21 cellular contexts compared by ENCODE assay signal in genomic region chr13:106517151-106517847, GRCh38. TPM values are rescaled to one million over a fixed set of nuclear protein-coding genes. Genes with fewer than 3 reads are reported as not detected.
A peak's percentile ranks its signal among the peaks of the same experiment; 100 is the strongest.
DNase-seq lines count a peak whose midpoint lies in the region; ATAC-seq and TF ChIP-seq lines count a peak whose summit lies in the region.
"Had no signal": no experiment of that assay in that cellular context is flagged by ENCODE, and none has a peak within 500 bp of the region (broad histone marks: within the 10 kb centered on the region; RNA-seq: fewer than 3 reads in every experiment).

No MANE protein-coding gene starts in this region.

- TF ChIP-seq CTCF in MCF 10A (IDR thresholded peaks at IDR 0.05; ENCODE audit: unreplicated experiment) = no peak
- TF ChIP-seq CTCF in breast epithelium (IDR thresholded peaks at IDR 0.05) = no peak
- TF ChIP-seq CTCF in foreskin keratinocyte (conservative IDR thresholded peaks at IDR 0.05) = no peak
- TF ChIP-seq CTCF in neural progenitor cell (IDR thresholded peaks at IDR 0.05) = no peak
- no peak for TF ChIP-seq CTCF in type B pancreatic cell (conservative IDR thresholded peaks at IDR 0.05)

- H3K27ac ChIP-seq in breast epithelium = no peak overlapping the region
- peak overlapping the region; percentile 27 for H3K27ac ChIP-seq in foreskin keratinocyte
- no peak overlapping the region for H3K27ac ChIP-seq in neural progenitor cell
- H3K27ac ChIP-seq in substantia nigra (ENCODE audit: low read depth, low read length, poor library complexity, severe bottlenecking) = no peak overlapping the region
- H3K27ac ChIP-seq: 22Rv1 had no signal

- peak; percentile 2 for ATAC-seq in foreskin keratinocyte
- ATAC-seq: PC-3 had no signal

- H3K27me3 ChIP-seq in breast epithelium (no peaks in the 10 kb centered on the region), foreskin keratinocyte (no peaks in the 10 kb centered on the region), neural progenitor cell (no peaks in the 10 kb centered on the region)

- H3K9me3 Mint-ChIP-seq in MCF 10A (ENCODE audit: unreplicated experiment) = no peaks in the 10 kb centered on the region
- H3K9me3 Mint-ChIP-seq in neural progenitor cell = peaks cover 11% of the 10 kb centered on the region
- no peaks in the 10 kb centered on the region for H3K9me3 Mint-ChIP-seq in type B pancreatic cell

- H3K27ac Mint-ChIP-seq in MCF 10A (ENCODE audit: low read depth, unreplicated experiment) = peak overlapping the region; percentile 51
- peak overlapping the region; percentile 19 for H3K27ac Mint-ChIP-seq in neural progenitor cell
- H3K27ac Mint-ChIP-seq in type B pancreatic cell = peak overlapping the region; percentile 21
- H3K27ac Mint-ChIP-seq: CD4-positive, CD25-positive, alpha-beta regulatory T cell had no signal

- H3K4me3 Mint-ChIP-seq in MCF 10A (ENCODE audit: unreplicated experiment) = no peak overlapping the region
- no peak overlapping the region for H3K4me3 Mint-ChIP-seq in neural progenitor cell
- no peak overlapping the region for H3K4me3 Mint-ChIP-seq in type B pancreatic cell
- H3K4me3 Mint-ChIP-seq: CD4-positive, CD25-positive, alpha-beta regulatory T cell had no signal

- H3K36me3 Mint-ChIP-seq in MCF 10A (ENCODE audit: insufficient read depth, unreplicated experiment) = peaks cover 18% of the 10 kb centered on the region
- H3K36me3 Mint-ChIP-seq in neural progenitor cell = peaks cover 69% of the 10 kb centered on the region
- peaks cover 32% of the 10 kb centered on the region for H3K36me3 Mint-ChIP-seq in type B pancreatic cell

- POLR2A ChIA-PET in MCF 10A (lab: Yijun Ruan, JAX) = interaction anchor here (0.9 kb wide), 1 partner anchor 15 kb away, joined by 3 read pairs; no protein-coding TSS in a partner anchor

- H3K4me1 ChIP-seq in breast epithelium (no peaks in the 10 kb centered on the region), foreskin keratinocyte (peaks cover 45% of the 10 kb centered on the region), neural progenitor cell (peaks cover 76% of the 10 kb centered on the region)

- peaks cover 43% of the 10 kb centered on the region for H3K4me1 Mint-ChIP-seq in MCF 10A (ENCODE audit: insufficient read depth, unreplicated experiment)
- H3K4me1 Mint-ChIP-seq in neural progenitor cell = peaks cover 72% of the 10 kb centered on the region
- peaks cover 74% of the 10 kb centered on the region for H3K4me1 Mint-ChIP-seq in type B pancreatic cell (ENCODE audit: unreplicated experiment)
- H3K4me1 Mint-ChIP-seq: CD4-positive, CD25-positive, alpha-beta regulatory T cell had no signal

- TF ChIP-seq POLR2A in breast epithelium (IDR thresholded peaks at IDR 0.05) = no peak

- H4K20me1 ChIP-seq in neural progenitor cell (ENCODE audit: low read depth) = peaks cover 100% of the 10 kb centered on the region

- intact Hi-C loops in MCF 10A (cut with micrococcal nuclease) = no loop called here
- intact Hi-C loops in breast epithelium (cut with DNase I; ENCODE audit: low total_unique reads) = no loop called here

- H3K4me3 ChIP-seq in breast epithelium = no peak overlapping the region
- no peak overlapping the region for H3K4me3 ChIP-seq in neural progenitor cell
- H3K4me3 ChIP-seq: HAP-1 had no signal

- no TSS peak for BruUV-seq in MCF 10A (replicated peaks; lab: Mats Ljungman, UMichigan)

- DNase-seq in MCF 10A (ENCODE audit: unreplicated experiment) (no peak), breast epithelium (ENCODE audit: low spot score in 2 of 2) (no peak), foreskin keratinocyte (no peak), neural progenitor cell (ENCODE audit: low spot score) (no peak), type B pancreatic cell (ENCODE audit: extremely low spot score, unreplicated experiment) (no peak), NCI-H2227 treated with DMSO at 0.1 percent for 48 hours (lab: John Stamatoyannopoulos, UW) (no peak), NCI-H510A (lab: John Stamatoyannopoulos, UW) (no peak), substantia nigra (lab: John Stamatoyannopoulos, UW) (no peak)
- DNase-seq: AML-193; Caco-2; CD4-positive, CD25-positive, alpha-beta regulatory T cell; GF-D8; NCI-H1105; NCI-H2081; NCI-H524; NCI-H82; PC-3; RPMI8226; SHP77 treated with DMSO at 0.1 percent for 48 hours had no signal

- H2AFZ ChIP-seq in neural progenitor cell (replicated peaks) = no peak overlapping the region

- no peak overlapping the region for H3K4me2 ChIP-seq in neural progenitor cell

- CTCF ChIA-PET in MCF 10A (lab: Yijun Ruan, JAX) = no interaction called here

- H3F3A ChIP-seq in neural progenitor cell (ENCODE audit: low read depth) = peaks cover 7% of the 10 kb centered on the region

- H3K9me3 ChIP-seq in breast epithelium = no peaks in the 10 kb centered on the region
- H3K9me3 ChIP-seq in neural progenitor cell (ENCODE audit: low read depth) = no peaks in the 10 kb centered on the region
- H3K9me3 ChIP-seq: Caco-2, HAP-1 had no signal

- H3K27me3 Mint-ChIP-seq in MCF 10A (ENCODE audit: insufficient read depth, unreplicated experiment) = no peaks in the 10 kb centered on the region
- peaks cover 2% of the 10 kb centered on the region for H3K27me3 Mint-ChIP-seq in neural progenitor cell (ENCODE audit: insufficient read depth, low read depth)
- H3K27me3 Mint-ChIP-seq in type B pancreatic cell = no peaks in the 10 kb centered on the region

- H3K36me3 ChIP-seq in breast epithelium = no peaks in the 10 kb centered on the region
- no peaks in the 10 kb centered on the region for H3K36me3 ChIP-seq in neural progenitor cell
- H3K36me3 ChIP-seq: HAP-1 had no signal

- peaks cover 100% of the 10 kb centered on the region for H3K79me2 ChIP-seq in neural progenitor cell (ENCODE audit: low read depth)

- no peak overlapping the region for H3K9ac ChIP-seq in neural progenitor cell

RNA-seq across cellular contexts. Expression of gene EFNB2, which starts 18.2 kb away (rescaled TPM):
- total RNA-seq in MCF 10A (2022) (40.4 and 45.7 TPM in 2 replicates), breast epithelium (10 to 100 TPM in 2 of 3 donors, 1 to 10 TPM in 1; 9.4 to 15.7 (median 15.2) TPM), foreskin keratinocyte (65.1 and 66.2 TPM in 2 replicates), neural progenitor cell (ENCODE audit: low replicate concordance) (88.7 and 101 TPM in 2 replicates), type B pancreatic cell (ENCODE audit: low replicate concordance) (48.6 and 67.1 TPM in 2 replicates)
- 21.9 and 23.7 TPM in 2 replicates for polyA plus RNA-seq in foreskin keratinocyte

RNA-seq across cellular contexts. Expression of gene ARGLU1, which starts 50.6 kb away (rescaled TPM):
- total RNA-seq in MCF 10A (2022) = 91.7 and 94.4 TPM in 2 replicates
- total RNA-seq in breast epithelium = 100 to 1,000 TPM; 122 to 181 (median 136) TPM
- 43.8 and 50.2 TPM in 2 replicates for total RNA-seq in foreskin keratinocyte
- polyA plus RNA-seq in foreskin keratinocyte = 25.3 and 31.0 TPM in 2 replicates
- 371 and 467 TPM in 2 replicates for total RNA-seq in neural progenitor cell (ENCODE audit: low replicate concordance)
- 89.0 and 128 TPM in 2 replicates for total RNA-seq in type B pancreatic cell (ENCODE audit: low replicate concordance)
